Comparison of ENCODE assay signal across 12 cellular contexts in genomic region chr14:95295600-95296376, GRCh38.
"Had no signal": no experiment of that assay in that cellular context is flagged by ENCODE, and none has a peak within 500 bp of the region (broad histone marks: within the 10 kb centered on the region; RNA-seq: fewer than 3 reads in every experiment).

No MANE protein-coding gene starts in this region.

- H3K36me3 Mint-ChIP-seq: T-cell had no signal

- H3K27ac Mint-ChIP-seq: activated naive CD4-positive, alpha-beta T cell treated with anti-CD3 and anti-CD28 coated beads for 36 hours; activated T-helper 2 cell treated with anti-CD3 and anti-CD28 coated beads, Interferon-gamma antibody, Interleukin-2, Interleukin-4, amounts not matched to agents 10 μg/mL and 5 μg/mL and 100 μg/mL, durations not matched to agents 14 hours and 24 hours and 36 hours; T-cell had no signal

- H3K27me3 ChIP-seq: ovary, stomach had no signal

- DNase-seq: activated CD4-positive, alpha-beta T cell treated with anti-CD3 and anti-CD28 coated beads for 1 hour; activated CD4-positive, alpha-beta T cell treated with anti-CD3 and anti-CD28 coated beads, Interleukin-2, amount 50 U/mL, for 48 hours; activated naive CD4-positive, alpha-beta T cell treated with anti-CD3 and anti-CD28 coated beads for 36 hours; lower lobe of right lung; midbrain; naive B cell; ovary; stimulated activated CD4-positive, alpha-beta T cell treated with anti-CD3 and anti-CD28 coated beads, Interleukin-1b, Interleukin-23, amount 100 ng/mL, for 48 hours; T-cell; T-helper 9 cell had no signal

- H3K4me3 ChIP-seq: lower lobe of right lung, ovary, stomach had no signal

- H3K27ac ChIP-seq: lower lobe of right lung, ovary, stomach had no signal

- H3K4me3 Mint-ChIP-seq: activated naive CD4-positive, alpha-beta T cell treated with anti-CD3 and anti-CD28 coated beads for 36 hours; T-cell had no signal

- H3K9me3 Mint-ChIP-seq: activated naive CD4-positive, alpha-beta T cell treated with anti-CD3 and anti-CD28 coated beads for 36 hours; activated T-helper 2 cell treated with anti-CD3 and anti-CD28 coated beads, Interferon-gamma antibody, Interleukin-2, Interleukin-4, amounts not matched to agents 10 μg/mL and 5 μg/mL and 100 μg/mL, durations not matched to agents 14 hours and 24 hours and 36 hours had no signal

- ATAC-seq: T-cell had no signal

- H3K36me3 ChIP-seq: lower lobe of right lung, ovary, stomach had no signal

- H3K27me3 Mint-ChIP-seq: naive B cell had no signal

- H3K9me3 ChIP-seq: lower lobe of right lung, ovary, stomach had no signal
